Comparison of ENCODE assay signal across 11 cellular contexts in the genomic region with DNA sequence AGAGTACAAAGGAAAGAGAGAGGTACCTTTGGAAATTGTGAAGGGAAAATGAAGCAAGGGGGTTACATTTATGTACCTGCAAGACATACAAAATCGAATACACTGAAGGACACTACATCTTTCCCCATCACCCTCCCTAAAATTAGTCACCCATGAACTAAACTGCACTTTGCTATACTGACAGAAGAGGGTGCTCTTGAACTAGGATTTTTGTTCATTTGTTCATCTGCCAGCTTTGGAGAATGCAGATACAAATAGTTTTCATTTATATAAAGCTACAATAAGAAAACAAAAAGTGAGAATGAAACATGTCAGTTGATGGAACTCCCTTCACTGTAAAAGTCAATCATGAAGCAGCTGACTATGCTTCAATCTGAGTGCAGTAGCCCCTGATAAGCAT. TPM values are rescaled to one million over a fixed set of nuclear protein-coding genes. Genes with fewer than 3 reads are reported as not detected.
DNase-seq lines count a peak whose midpoint lies in the region; ATAC-seq and TF ChIP-seq lines count a peak whose summit lies in the region.
"Had no signal": no experiment of that assay in that cellular context is flagged by ENCODE, and none has a peak within 500 bp of the region (broad histone marks: within the 10 kb centered on the region; RNA-seq: fewer than 3 reads in every experiment).

No MANE protein-coding gene starts in this region.

- DNase-seq in left ventricle myocardium inferior, result no peak
- DNase-seq in right atrium auricular region (ENCODE audit: low spot score), result no peak
- DNase-seq in NCI-H2171 (lab: John Stamatoyannopoulos, UW), result peak; percentile 1
- peak; percentile 68 for DNase-seq in dermis blood vessel endothelial cell
- no peak for DNase-seq in upper lobe of right lung
- no peak for DNase-seq in amygdala (lab: John Stamatoyannopoulos, UW)
- DNase-seq: activated naive CD4-positive, alpha-beta T cell treated with anti-CD3 and anti-CD28 coated beads for 36 hours; DMS79; islet precursor cell had no signal

- TF ChIP-seq CTCF in left ventricle myocardium inferior (IDR thresholded peaks at IDR 0.05; ENCODE audit: borderline replicate concordance), result peak; percentile 25
- TF ChIP-seq CTCF in right atrium auricular region (IDR thresholded peaks at IDR 0.05), result no peak
- peak; percentile 34 for TF ChIP-seq CTCF in upper lobe of right lung (IDR thresholded peaks at IDR 0.05)

- H3K4me1 ChIP-seq in left ventricle myocardium inferior (no peaks in the 10 kb centered on the region), right atrium auricular region (no peaks in the 10 kb centered on the region), upper lobe of right lung (no peaks in the 10 kb centered on the region)

- peaks cover 14% of the 10 kb centered on the region for H3K36me3 ChIP-seq in left ventricle myocardium inferior
- peaks cover 15% of the 10 kb centered on the region for H3K36me3 ChIP-seq in right atrium auricular region
- H3K36me3 ChIP-seq in upper lobe of right lung, result peaks cover 10% of the 10 kb centered on the region

- ATAC-seq in upper lobe of right lung, result no peak
- ATAC-seq in HG02623 (IDR thresholded peaks at IDR 0.05; ENCODE audit: unreplicated experiment), result no peak
- ATAC-seq in GM18870 (IDR thresholded peaks at IDR 0.05; ENCODE audit: unreplicated experiment), result no peak

- intact Hi-C loops in left ventricle myocardium inferior (cut with micrococcal nuclease) (no loop called here), upper lobe of right lung (cut with DNase I) (no loop called here)

- H3K27me3 ChIP-seq in left ventricle myocardium inferior (ENCODE audit: low read depth) (no peaks in the 10 kb centered on the region), right atrium auricular region (no peaks in the 10 kb centered on the region), upper lobe of right lung (no peaks in the 10 kb centered on the region)

- no peak overlapping the region for H3K27ac ChIP-seq in left ventricle myocardium inferior (replicated peaks)
- no peak overlapping the region for H3K27ac ChIP-seq in right atrium auricular region
- no peak overlapping the region for H3K27ac ChIP-seq in upper lobe of right lung

- H3K4me3 ChIP-seq in left ventricle myocardium inferior (no peak overlapping the region), right atrium auricular region (no peak overlapping the region), upper lobe of right lung (no peak overlapping the region)

- H3K9me3 ChIP-seq in left ventricle myocardium inferior (replicated peaks), result no peaks in the 10 kb centered on the region
- H3K9me3 ChIP-seq in right atrium auricular region, result peaks cover 0 to 14% of the 10 kb centered on the region in 2 donors
- no peaks in the 10 kb centered on the region for H3K9me3 ChIP-seq in upper lobe of right lung

RNA-seq across cellular contexts. Expression of a gene that starts 55.7 kb away (rescaled TPM):
- 106 TPM for total RNA-seq in left ventricle myocardium inferior
- 100 to 1,000 TPM in 1 of 2 donors, 10 to 100 TPM in 1; 43.2 to 112 TPM for total RNA-seq in right atrium auricular region
- 42.7 and 69.2 TPM in 2 replicates for total RNA-seq in dermis blood vessel endothelial cell
- total RNA-seq in upper lobe of right lung, result 32.6 TPM

Comparison
In these comparisons a context has a peak if more than half of its experiments do, and no peak if none do; other contexts are left out.
1. CTCF ChIP-seq: peak in left ventricle myocardium inferior (single experiment) and upper lobe of right lung (single experiment); none in right atrium auricular region (0 of 2).
2. DNase-seq: peak in NCI-H2171 (single experiment) and dermis blood vessel endothelial cell (single experiment); none in left ventricle myocardium inferior (single experiment), right atrium auricular region (single experiment), upper lobe of right lung (single experiment) and amygdala (0 of 56).